Comparison of ENCODE assay signal across 25 cellular contexts in genomic region chr10:51266496-51266895, GRCh38.
"Had no signal": no experiment of that assay in that cellular context is flagged by ENCODE, and none has a peak within 500 bp of the region (broad histone marks: within the 10 kb centered on the region; RNA-seq: fewer than 3 reads in every experiment).

No MANE protein-coding gene starts in this region.

- H3K9me3 ChIP-seq: gastrocnemius medialis, ovary, psoas muscle, sigmoid colon, stomach, thyroid gland, vagina had no signal

- H3K9me3 Mint-ChIP-seq: effector memory CD8-positive, alpha-beta T cell; natural killer cell; stimulated activated effector memory CD8-positive, alpha-beta T cell treated with anti-CD3 and anti-CD28 coated beads, Interleukin-12 subunit alpha, Interleukin-12 subunit beta, amount 100 ng/mL, for 72 hours had no signal

- H3K27me3 ChIP-seq: gastrocnemius medialis, ovary, sigmoid colon, stomach, thyroid gland, vagina had no signal

- DNase-seq: cortex of kidney; effector memory CD8-positive, alpha-beta T cell; gastrocnemius medialis; head of caudate nucleus; kidney; natural killer cell; occipital lobe; ovary; posterior cingulate gyrus; psoas muscle; right cardiac atrium; sigmoid colon; stimulated activated CD4-positive, alpha-beta T cell treated with anti-CD3 and anti-CD28 coated beads, Interleukin-2, amount 100 ng/mL, for 24 hours; stimulated activated CD4-positive, alpha-beta T cell treated with anti-CD3 and anti-CD28 coated beads, Interleukin-4, amount 100 ng/mL, for 24 hours; stimulated activated naive CD4-positive, alpha-beta T cell treated with Interleukin-2 at 50 U/mL for 16 hours; stomach; thyroid gland; trophoblast cell had no signal

- H3K36me3 Mint-ChIP-seq: memory B cell; natural killer cell; stimulated activated effector memory CD8-positive, alpha-beta T cell treated with anti-CD3 and anti-CD28 coated beads, Interleukin-12 subunit alpha, Interleukin-12 subunit beta, amount 100 ng/mL, for 72 hours had no signal

- H3K4me3 ChIP-seq: gastrocnemius medialis, lung, ovary, psoas muscle, sigmoid colon, stomach, thyroid gland, vagina had no signal

- ATAC-seq: effector memory CD8-positive, alpha-beta T cell; esophagus mucosa; gastrocnemius medialis; left lobe of liver; natural killer cell; psoas muscle; right cardiac atrium; stimulated activated effector memory CD8-positive, alpha-beta T cell treated with anti-CD3 and anti-CD28 coated beads, Interleukin-12 subunit alpha, Interleukin-12 subunit beta, amount 100 ng/mL, for 72 hours had no signal

- H3K4me1 ChIP-seq: gastrocnemius medialis, sigmoid colon, stomach, vagina had no signal

- H3K27ac ChIP-seq: epithelial cell of prostate, gastrocnemius medialis, ovary, psoas muscle, sigmoid colon, stomach, vagina had no signal

- H3K4me1 Mint-ChIP-seq: memory B cell; natural killer cell; stimulated activated effector memory CD8-positive, alpha-beta T cell treated with anti-CD3 and anti-CD28 coated beads, Interleukin-12 subunit alpha, Interleukin-12 subunit beta, amount 100 ng/mL, for 72 hours had no signal

- H3K27me3 Mint-ChIP-seq: memory B cell had no signal

- H3K4me3 Mint-ChIP-seq: effector memory CD8-positive, alpha-beta T cell; memory B cell; natural killer cell; stimulated activated effector memory CD8-positive, alpha-beta T cell treated with anti-CD3 and anti-CD28 coated beads, Interleukin-12 subunit alpha, Interleukin-12 subunit beta, amount 100 ng/mL, for 72 hours had no signal

- H3K27ac Mint-ChIP-seq: effector memory CD8-positive, alpha-beta T cell; memory B cell; natural killer cell; stimulated activated effector memory CD8-positive, alpha-beta T cell treated with anti-CD3 and anti-CD28 coated beads, Interleukin-12 subunit alpha, Interleukin-12 subunit beta, amount 100 ng/mL, for 72 hours had no signal

- H3K36me3 ChIP-seq: gastrocnemius medialis, ovary, sigmoid colon, stomach, thyroid gland, vagina had no signal
